8 cellular contexts compared by ENCODE assay signal in genomic region chr17:7242717-7243576, GRCh38. TPM values are rescaled to one million over a fixed set of nuclear protein-coding genes. Genes with fewer than 3 reads are reported as not detected.
DNase-seq lines count a peak whose midpoint lies in the region; ATAC-seq, FAIRE-seq and TF ChIP-seq lines count a peak whose summit lies in the region.

No MANE protein-coding gene starts in this region.

- intact Hi-C loops in aorta (cut with DNase I) = no loop called here

- H3K4me1 ChIP-seq in astrocyte (ENCODE audit: insufficient read depth, low read length) (peaks cover 18% of the 10 kb centered on the region), hepatocyte (ENCODE audit: insufficient read depth) (peaks cover 15% of the 10 kb centered on the region), aorta (ENCODE audit: control insufficient read depth in 1 of 2, insufficient read depth in 2 of 2, low read length in 2 of 2) (peaks cover 0 to 3% of the 10 kb centered on the region in 2 donors)

- H3K4me2 ChIP-seq in astrocyte (ENCODE audit: low read length) (peak overlapping the region; percentile 99), hepatocyte (peak overlapping the region; percentile 74)

- TF ChIP-seq CTCF in GM12864 (IDR thresholded peaks at IDR 0.05; ENCODE audit: low read depth, low read length, missing control alignments) (no peak), astrocyte (IDR thresholded peaks at IDR 0.05; ENCODE audit: insufficient read depth, low read depth, low read length) (no peak), hepatocyte (IDR thresholded peaks at IDR 0.05; ENCODE audit: poor library complexity) (no peak)

- peak; percentile 40 for ATAC-seq in HG02763 (IDR thresholded peaks at IDR 0.05; ENCODE audit: unreplicated experiment)
- ATAC-seq in aorta (ENCODE audit: low FRiP score) = peak; percentile 88

- H3K9me3 Mint-ChIP-seq in astrocyte (ENCODE audit: unreplicated experiment) = no peaks in the 10 kb centered on the region

- H3K79me2 ChIP-seq in astrocyte (ENCODE audit: insufficient read depth, low read length) (peaks cover 63% of the 10 kb centered on the region), hepatocyte (peaks cover 59% of the 10 kb centered on the region)

- peaks cover 7% of the 10 kb centered on the region for H3K36me3 Mint-ChIP-seq in astrocyte (ENCODE audit: low read depth, unreplicated experiment)

- peak overlapping the region; percentile 98 for H3K27ac ChIP-seq in astrocyte (ENCODE audit: low read depth, low read length)
- H3K27ac ChIP-seq in hepatocyte = peak overlapping the region; percentile 97
- peak overlapping the region in 1 of 2 donors; percentile 96 for H3K27ac ChIP-seq in aorta (ENCODE audit: low read depth in 1 of 2, low read length in 2 of 2)

- WGBS in hepatocyte (ENCODE audit: low lambda C conversion rate, missing lambda C conversion rate) = 3% methylated on average over 43 of the region's 50 CpGs
- 0 to 1% methylated on average over 43 to 50 of the region's 50 CpGs for WGBS in aorta, 2 donors

- H3K36me3 ChIP-seq in astrocyte (ENCODE audit: insufficient read depth, low read length) (peaks cover 26% of the 10 kb centered on the region), hepatocyte (replicated peaks; ENCODE audit: insufficient read depth, low read depth) (no peaks in the 10 kb centered on the region), aorta (ENCODE audit: control insufficient read depth in 1 of 2, insufficient read depth in 2 of 2, low read length in 1 of 2) (peaks cover 0 to 2% of the 10 kb centered on the region in 2 donors)

- no peaks in the 10 kb centered on the region for H3K9me2 ChIP-seq in hepatocyte (replicated peaks; ENCODE audit: insufficient read depth)

- no peaks in the 10 kb centered on the region for H3K9me3 ChIP-seq in astrocyte (ENCODE audit: insufficient read depth, low read depth, low read length)
- no peaks in the 10 kb centered on the region for H3K9me3 ChIP-seq in hepatocyte (ENCODE audit: low read depth)
- H3K9me3 ChIP-seq in aorta (ENCODE audit: control insufficient read depth, low read length) = no peaks in the 10 kb centered on the region

- FAIRE-seq in astrocyte (lab: Jason Lieb, UNC) = peak; percentile 58

- peak overlapping the region; percentile 75 for H3K4me3 ChIP-seq in GM12864 (ENCODE audit: low read depth, low read length)
- H3K4me3 ChIP-seq in astrocyte (ENCODE audit: insufficient read depth, low read depth, low read length) = peak overlapping the region; percentile 92
- peak overlapping the region; percentile 38 for H3K4me3 ChIP-seq in hepatocyte
- peak overlapping the region; percentile 20 to 51 for H3K4me3 ChIP-seq in aorta (ENCODE audit: low read length in 2 of 2)

- H3K4me3 Mint-ChIP-seq in astrocyte (ENCODE audit: unreplicated experiment) = peak overlapping the region; percentile 94

- DNase-seq in GM12864 (ENCODE audit: low read depth) (peak; percentile 92), NCI-H1694 treated with DMSO at 0.1 percent for 48 hours (lab: John Stamatoyannopoulos, UW) (peak; percentile 92), T-helper 22 cell (ENCODE audit: low read depth) (peak; percentile 90), astrocyte (ENCODE audit: low read depth) (peak; percentile 95), hepatocyte (ENCODE audit: low spot score) (peak; percentile 98), renal cortical epithelial cell (ENCODE audit: low read depth) (peak; percentile 84), aorta (peak; percentile 98)

- peak overlapping the region; percentile 96 for H2AFZ ChIP-seq in astrocyte (ENCODE audit: low read depth, low read length)
- peak overlapping the region; percentile 38 for H2AFZ ChIP-seq in hepatocyte

- H3K27ac Mint-ChIP-seq in astrocyte (ENCODE audit: unreplicated experiment) = peak overlapping the region; percentile 98

- H4K20me1 ChIP-seq in astrocyte (ENCODE audit: insufficient read depth, low read length) (peaks cover 16% of the 10 kb centered on the region), hepatocyte (ENCODE audit: insufficient read depth, poor library complexity, severe bottlenecking) (no peaks in the 10 kb centered on the region)

- H3K4me1 Mint-ChIP-seq in astrocyte (ENCODE audit: low read depth, unreplicated experiment) = peaks cover 12% of the 10 kb centered on the region

- H3K9ac ChIP-seq in astrocyte (ENCODE audit: low read length) = peak overlapping the region; percentile 99

- H3K27me3 ChIP-seq in astrocyte (ENCODE audit: insufficient read depth, low read length) (no peaks in the 10 kb centered on the region), hepatocyte (no peaks in the 10 kb centered on the region), aorta (ENCODE audit: control insufficient read depth in 1 of 2, insufficient read depth in 2 of 2, low read length in 1 of 2) (no peaks in the 10 kb centered on the region)

- H3K27me3 Mint-ChIP-seq in astrocyte (ENCODE audit: low read depth, unreplicated experiment) = no peaks in the 10 kb centered on the region

RNA-seq across cellular contexts. Expression of gene GABARAP, which starts 0.7 kb away (rescaled TPM):
- 434 and 454 TPM in 2 replicates for total RNA-seq in astrocyte
- total RNA-seq in hepatocyte = 309 and 327 TPM in 2 replicates
- 992 and 1,031 TPM in 2 replicates for polyA plus RNA-seq in hepatocyte
- total RNA-seq in renal cortical epithelial cell = 137 and 148 TPM in 2 replicates
- 100 to 1,000 TPM; 405 to 430 TPM for total RNA-seq in aorta
- polyA plus RNA-seq in aorta = 100 to 1,000 TPM; 801 to 895 TPM

RNA-seq across cellular contexts. Expression of gene PHF23, which starts 3.7 kb away (rescaled TPM):
- total RNA-seq in astrocyte (78.0 and 89.5 TPM in 2 replicates), hepatocyte (53.9 and 57.9 TPM in 2 replicates), renal cortical epithelial cell (41.2 and 50.7 TPM in 2 replicates), aorta (10 to 100 TPM; 24.4 to 30.8 TPM)
- polyA plus RNA-seq in hepatocyte (77.7 and 78.6 TPM in 2 replicates), aorta (10 to 100 TPM; 19.2 to 28.4 TPM)

RNA-seq across cellular contexts. Expression of gene CTDNEP1, which starts 8.6 kb away (rescaled TPM):
- total RNA-seq in astrocyte = 102 and 103 TPM in 2 replicates
- total RNA-seq in hepatocyte = 44.6 and 62.7 TPM in 2 replicates
- polyA plus RNA-seq in hepatocyte = 86.9 and 96.7 TPM in 2 replicates
- 19.4 and 53.9 TPM in 2 replicates for total RNA-seq in renal cortical epithelial cell
- total RNA-seq in aorta = 100 to 1,000 TPM in 1 of 2 donors, 10 to 100 TPM in 1; 92.9 to 105 TPM
- 100 to 1,000 TPM; 112 to 113 TPM for polyA plus RNA-seq in aorta

RNA-seq across cellular contexts. Expression of gene DVL2, which starts 8.6 kb away (rescaled TPM):
- 30.2 and 34.4 TPM in 2 replicates for total RNA-seq in astrocyte
- 56.1 and 62.1 TPM in 2 replicates for total RNA-seq in hepatocyte
- 74.6 and 74.7 TPM in 2 replicates for polyA plus RNA-seq in hepatocyte
- total RNA-seq in renal cortical epithelial cell = 26.4 and 47.5 TPM in 2 replicates
- total RNA-seq in aorta = 10 to 100 TPM; 25.2 to 45.6 TPM
- polyA plus RNA-seq in aorta = 10 to 100 TPM; 10.0 to 25.0 TPM

RNA-seq across cellular contexts. Expression of gene ELP5, which starts 9.1 kb away (rescaled TPM):
- total RNA-seq in astrocyte = 24.9 and 25.4 TPM in 2 replicates
- total RNA-seq in hepatocyte = 30.4 and 30.6 TPM in 2 replicates
- polyA plus RNA-seq in hepatocyte = 38.0 and 49.6 TPM in 2 replicates
- total RNA-seq in renal cortical epithelial cell = 22.1 and 24.8 TPM in 2 replicates
- 10 to 100 TPM; 26.6 to 31.0 TPM for total RNA-seq in aorta
- polyA plus RNA-seq in aorta = 10 to 100 TPM; 26.7 to 51.1 TPM

Comparison
In these comparisons a context has a peak if more than half of its experiments do, and no peak if none do; other contexts are left out.
1. H3K4me3 ChIP-seq: peak in every context shown above with its lines; median percentile 92 in astrocyte; 75 in GM12864; 38 in hepatocyte; 36 in aorta.